Comparison of ENCODE assay signal across 19 cellular contexts in the genomic region with DNA sequence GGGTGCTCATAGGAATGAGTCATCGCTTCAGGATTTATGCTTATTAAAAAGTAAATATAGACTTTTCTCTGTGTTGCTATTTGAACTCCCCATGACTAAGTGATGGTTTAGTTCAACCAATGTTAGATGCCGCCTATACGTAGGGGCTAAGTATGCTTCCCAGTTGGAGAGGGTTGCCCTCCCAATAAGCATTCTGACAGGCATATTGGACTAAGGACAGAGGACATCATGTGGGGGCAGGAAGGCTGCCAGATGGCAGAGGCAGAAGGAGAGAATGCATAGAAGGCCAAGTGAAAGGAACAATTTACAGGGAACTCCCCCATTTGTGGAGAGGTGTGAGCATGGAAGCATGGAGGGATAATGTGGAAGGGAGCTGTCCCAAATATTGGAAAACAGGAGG.
A peak's percentile ranks its signal among the peaks of the same experiment; 100 is the strongest.
DNase-seq lines count a peak whose midpoint lies in the region; ATAC-seq, FAIRE-seq and TF ChIP-seq lines count a peak whose summit lies in the region.
"Had no signal": no experiment of that assay in that cellular context is flagged by ENCODE, and none has a peak within 500 bp of the region (broad histone marks: within the 10 kb centered on the region; RNA-seq: fewer than 3 reads in every experiment).

No MANE protein-coding gene starts in this region.

- no CpG with 5 or more reads among the region's 3 CpGs for WGBS in H9 (ENCODE audit: extremely low coverage, insufficient read length, low lambda C conversion rate)

- intact Hi-C loops in activated CD4-positive, alpha-beta T cell treated with anti-CD3 and anti-CD28 coated beads, Interleukin-2, amount 10 ng/mL, durations not matched to agents 24 days and 14 days (cut with micrococcal nuclease): no loop called here

- FAIRE-seq in bronchial epithelial cell (lab: Jason Lieb, UNC): no peak
- FAIRE-seq: GM12891, RCC 7860 had no signal

- H3K9me3 Mint-ChIP-seq in activated CD4-positive, alpha-beta T cell treated with anti-CD3 and anti-CD28 coated beads, Interleukin-2, amount 10 ng/mL, durations not matched to agents 24 days and 14 days: no peaks in the 10 kb centered on the region
- H3K9me3 Mint-ChIP-seq in neural progenitor cell (no peaks in the 10 kb centered on the region), H9 (no peaks in the 10 kb centered on the region)

- H3K4me3 ChIP-seq in bronchial epithelial cell (ENCODE audit: low read depth, low read length) (no peak overlapping the region), neural progenitor cell (no peak overlapping the region)
- H3K4me3 ChIP-seq: SJSA1 had no signal

- no peak overlapping the region for H3K23ac ChIP-seq in H9 (ENCODE audit: insufficient read length, low read depth, low read length)

- no peak overlapping the region for H3K56ac ChIP-seq in H9 (ENCODE audit: insufficient read length, low read depth, low read length)

- H3K79me2 ChIP-seq in neural progenitor cell (ENCODE audit: low read depth) (no peaks in the 10 kb centered on the region), H9 (ENCODE audit: insufficient read depth, low read length) (no peaks in the 10 kb centered on the region)

- TF ChIP-seq CTCF in bronchial epithelial cell (IDR thresholded peaks at IDR 0.05; ENCODE audit: insufficient read depth, low read length, severe bottlenecking) (no peak), neural progenitor cell (IDR thresholded peaks at IDR 0.05) (no peak), H9 (conservative IDR thresholded peaks at IDR 0.05) (no peak)

- H3K9ac ChIP-seq in neural progenitor cell: no peak overlapping the region
- no peak overlapping the region for H3K9ac ChIP-seq in H9 (ENCODE audit: extremely low read depth, insufficient read length, low read length)
- H3K9ac ChIP-seq: KMS-11 had no signal

- H3K4me1 ChIP-seq in neural progenitor cell (no peaks in the 10 kb centered on the region), H9 (ENCODE audit: insufficient read depth, low read length) (peaks cover 4% of the 10 kb centered on the region; the same call in 1 of the 2 replicates)
- H3K4me1 ChIP-seq: SJSA1 had no signal

- peak; percentile 30 for DNase-seq in activated CD4-positive, alpha-beta T cell treated with anti-CD3 and anti-CD28 coated beads, Interleukin-2, amount 10 ng/mL, durations not matched to agents 24 days and 14 days
- no peak for DNase-seq in activated CD4-positive, alpha-beta T cell treated with anti-CD3 and anti-CD28 coated beads, Interleukin-2, amount 50 U/mL, for 48 hours
- DNase-seq in NCI-H446 treated with DMSO at 0.1 percent for 48 hours (lab: John Stamatoyannopoulos, UW): peak; percentile 69
- DNase-seq in bronchial epithelial cell (ENCODE audit: low read depth): peak; percentile 16
- no peak for DNase-seq in neural progenitor cell (ENCODE audit: low spot score)
- no peak for DNase-seq in H9
- no peak for DNase-seq in NCI-H2196 (lab: John Stamatoyannopoulos, UW; ENCODE audit: unreplicated experiment)
- DNase-seq: DND-41, IMR-90, NCI-H1092 treated with DMSO at 0.1 percent for 48 hours, NCI-H1436 treated with DMSO at 0.1 percent for 48 hours, NCI-H2029 treated with DMSO at 0.1 percent for 48 hours, NCI-H748 treated with DMSO at 0.1 percent for 48 hours had no signal

- no peak overlapping the region for H3K27ac Mint-ChIP-seq in activated CD4-positive, alpha-beta T cell treated with anti-CD3 and anti-CD28 coated beads, Interleukin-2, amount 10 ng/mL, durations not matched to agents 24 days and 14 days
- H3K27ac Mint-ChIP-seq in neural progenitor cell (no peak overlapping the region), H9 (no peak overlapping the region)

- H3K4me2 ChIP-seq in neural progenitor cell: no peak overlapping the region
- no peak overlapping the region for H3K4me2 ChIP-seq in H9 (ENCODE audit: insufficient read depth, insufficient read length, low read length)
- H3K4me2 ChIP-seq: KMS-11 had no signal

- H2BK20ac ChIP-seq in H9 (ENCODE audit: low read depth, low read length, poor library complexity, severe bottlenecking): no peak overlapping the region

- H3K36me3 ChIP-seq in bronchial epithelial cell (ENCODE audit: control insufficient read depth, insufficient read depth, low read length): no peaks in the 10 kb centered on the region
- no peaks in the 10 kb centered on the region for H3K36me3 ChIP-seq in neural progenitor cell

- H3F3A ChIP-seq in neural progenitor cell (ENCODE audit: low read depth): no peaks in the 10 kb centered on the region

- H3K4me3 Mint-ChIP-seq in activated CD4-positive, alpha-beta T cell treated with anti-CD3 and anti-CD28 coated beads, Interleukin-2, amount 10 ng/mL, durations not matched to agents 24 days and 14 days: no peak overlapping the region
- H3K4me3 Mint-ChIP-seq in neural progenitor cell (peak overlapping the region; percentile 16), H9 (no peak overlapping the region)

- no peaks in the 10 kb centered on the region for H3K23me2 ChIP-seq in H9 (ENCODE audit: insufficient read length, low read depth, low read length, poor library complexity, severe bottlenecking)

- H3K27me3 ChIP-seq in bronchial epithelial cell (ENCODE audit: control insufficient read depth, insufficient read depth, low read length) (no peaks in the 10 kb centered on the region), neural progenitor cell (peaks cover 2% of the 10 kb centered on the region), H9 (ENCODE audit: insufficient read depth, low read length) (no peaks in the 10 kb centered on the region)
- H3K27me3 ChIP-seq: SJSA1 had no signal

- H2BK5ac ChIP-seq in H9 (ENCODE audit: insufficient read length, low read length): no peak overlapping the region

- H3K27ac ChIP-seq in neural progenitor cell (no peak overlapping the region), H9 (ENCODE audit: insufficient read length, low read depth, low read length) (no peak overlapping the region)
- H3K27ac ChIP-seq: C4-2B, KMS-11, SJSA1 had no signal

- no peaks in the 10 kb centered on the region for H3K4me1 Mint-ChIP-seq in activated CD4-positive, alpha-beta T cell treated with anti-CD3 and anti-CD28 coated beads, Interleukin-2, amount 10 ng/mL, durations not matched to agents 24 days and 14 days
- H3K4me1 Mint-ChIP-seq in neural progenitor cell: no peaks in the 10 kb centered on the region
- peaks cover 0 to 6% of the 10 kb centered on the region in 2 experiments; a peak in 3 of 4 replicates for H3K4me1 Mint-ChIP-seq in H9

- no peak overlapping the region for H2BK15ac ChIP-seq in H9 (ENCODE audit: low read depth, low read length)

- H2BK12ac ChIP-seq in H9 (ENCODE audit: insufficient read length, low read depth, low read length): no peak overlapping the region

- H3T11ph ChIP-seq in H9 (ENCODE audit: low read length): no peak overlapping the region

- H3K79me1 ChIP-seq in H9 (ENCODE audit: insufficient read depth, low read depth, low read length, poor library complexity, severe bottlenecking): no peaks in the 10 kb centered on the region

- no peak overlapping the region for H2AK5ac ChIP-seq in H9 (ENCODE audit: insufficient read length, low read length)

- H3K9me3 ChIP-seq in neural progenitor cell (ENCODE audit: low read depth) (no peaks in the 10 kb centered on the region), H9 (ENCODE audit: control insufficient read depth, low read depth, low read length) (no peaks in the 10 kb centered on the region)
- H3K9me3 ChIP-seq: SJSA1 had no signal

- peaks cover 7% of the 10 kb centered on the region for H3K27me3 Mint-ChIP-seq in activated CD4-positive, alpha-beta T cell treated with anti-CD3 and anti-CD28 coated beads, Interleukin-2, amount 10 ng/mL, durations not matched to agents 24 days and 14 days
- H3K27me3 Mint-ChIP-seq in neural progenitor cell (ENCODE audit: insufficient read depth, low read depth) (peaks cover 5% of the 10 kb centered on the region), H9 (ENCODE audit: low read depth) (peaks cover 5% of the 10 kb centered on the region)

- H2BK120ac ChIP-seq in H9 (ENCODE audit: low read depth, low read length, poor library complexity, severe bottlenecking): no peak overlapping the region

- H3K18ac ChIP-seq in H9 (ENCODE audit: insufficient read length, low read depth, low read length): no peak overlapping the region

- H2AFZ ChIP-seq in neural progenitor cell (replicated peaks): no peak overlapping the region
- H2AFZ ChIP-seq in H9 (ENCODE audit: low read length): no peak overlapping the region

- H4K91ac ChIP-seq in H9 (ENCODE audit: insufficient read length, low read depth, low read length): no peak overlapping the region

- H3K4ac ChIP-seq in H9 (ENCODE audit: low read depth, low read length): no peak overlapping the region

- no peaks in the 10 kb centered on the region for H3K36me3 Mint-ChIP-seq in activated CD4-positive, alpha-beta T cell treated with anti-CD3 and anti-CD28 coated beads, Interleukin-2, amount 10 ng/mL, durations not matched to agents 24 days and 14 days (ENCODE audit: low read depth)
- H3K36me3 Mint-ChIP-seq in neural progenitor cell (no peaks in the 10 kb centered on the region), H9 (ENCODE audit: insufficient read depth in 1 of 3, low read depth in 3 of 3) (no peaks in the 10 kb centered on the region)

- H4K8ac ChIP-seq in H9 (replicated peaks; ENCODE audit: insufficient read length, low read depth, low read length): no peak overlapping the region

- H4K20me1 ChIP-seq in neural progenitor cell (ENCODE audit: low read depth) (no peaks in the 10 kb centered on the region), H9 (ENCODE audit: control insufficient read depth, insufficient read depth, insufficient read length) (no peaks in the 10 kb centered on the region)

- no peak overlapping the region for H3K14ac ChIP-seq in H9 (ENCODE audit: insufficient read depth, low read length)

- no peak for ATAC-seq in GM21526 (IDR thresholded peaks at IDR 0.05; ENCODE audit: low FRiP score, unreplicated experiment)

- no peak overlapping the region for H4K5ac ChIP-seq in H9 (ENCODE audit: insufficient read length, low read depth, low read length)

Comparison
In these comparisons a context has a peak if more than half of its experiments do, and no peak if none do; other contexts are left out.
1. DNase-seq: peak in activated CD4-positive, alpha-beta T cell treated with anti-CD3 and anti-CD28 coated beads, Interleukin-2, amount 10 ng/mL, durations not matched to agents 24 days and 14 days (single experiment), NCI-H446 treated with DMSO at 0.1 percent for 48 hours (single experiment) and bronchial epithelial cell (single experiment); none in activated CD4-positive, alpha-beta T cell treated with anti-CD3 and anti-CD28 coated beads, Interleukin-2, amount 50 U/mL, for 48 hours (0 of 2), neural progenitor cell (single experiment), H9 (single experiment) and NCI-H2196 (single experiment).